ENCODE assay signal across 8 cellular contexts in the genomic region with DNA sequence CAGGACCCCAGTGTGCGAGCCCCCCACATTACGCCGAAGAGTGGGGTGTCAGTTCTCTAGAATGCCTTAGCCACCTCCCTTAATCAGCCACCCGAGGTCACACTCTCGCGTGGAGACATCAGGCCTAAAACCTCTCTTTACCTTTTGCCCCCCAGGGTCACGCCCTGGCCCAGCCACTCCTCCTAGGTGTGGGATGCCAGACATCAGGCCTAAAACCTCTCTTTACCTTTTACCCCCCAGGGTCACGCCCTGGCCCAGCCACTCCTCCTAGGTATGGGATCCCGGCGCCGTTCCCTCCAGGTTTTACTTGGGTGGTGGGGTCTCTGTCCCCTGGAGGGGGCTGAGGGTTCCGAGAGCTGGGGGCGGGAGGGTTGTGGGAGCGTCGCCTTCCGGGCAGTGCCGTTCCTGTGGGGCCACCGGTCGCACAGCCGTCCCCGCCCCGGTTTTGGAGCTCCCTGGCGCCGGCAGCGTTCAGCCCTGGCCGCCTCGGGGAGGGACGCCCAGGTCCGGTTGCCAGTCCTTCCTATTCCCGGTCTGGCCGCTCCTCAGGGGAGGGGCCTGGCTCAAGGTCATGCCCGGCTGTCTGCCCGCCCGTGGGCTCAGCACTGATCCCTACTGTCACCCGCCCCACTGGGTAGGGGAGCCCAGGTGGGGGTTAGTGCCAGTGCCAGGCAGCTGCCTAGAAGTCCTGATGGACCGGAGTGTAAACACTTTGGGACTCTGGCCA. TPM values are rescaled to one million over a fixed set of nuclear protein-coding genes. Genes with fewer than 3 reads are reported as not detected.
DNase-seq lines count a peak whose midpoint lies in the region; ATAC-seq and TF ChIP-seq lines count a peak whose summit lies in the region.

No MANE protein-coding gene starts in this region.

- no peaks in the 10 kb centered on the region for H3K9me3 Mint-ChIP-seq in activated CD4-positive, alpha-beta T cell treated with anti-CD3 and anti-CD28 coated beads, Interleukin-2, amount 10 ng/mL, durations not matched to agents 7 days and 5 days
- H3K9me3 Mint-ChIP-seq in progenitor cell of endocrine pancreas (ENCODE audit: low read depth), result no peaks in the 10 kb centered on the region

- H3K4me3 ChIP-seq in HUES64 (ENCODE audit: low read length) (peak overlapping the region; percentile 89), adrenal gland (peak overlapping the region; percentile 48 to 98 (median 83))

- H3K4me1 Mint-ChIP-seq in activated CD4-positive, alpha-beta T cell treated with anti-CD3 and anti-CD28 coated beads, Interleukin-2, amount 10 ng/mL, durations not matched to agents 7 days and 5 days, result peaks cover 14% of the 10 kb centered on the region
- peaks cover 5% of the 10 kb centered on the region for H3K4me1 Mint-ChIP-seq in progenitor cell of endocrine pancreas (ENCODE audit: low read depth)

- POLR2A ChIA-PET in activated CD4-positive, alpha-beta T cell treated with anti-CD3 and anti-CD28 coated beads, Interleukin-2, amount 10 ng/mL, durations not matched to agents 7 days and 5 days (lab: Charles Lee), result no interaction called here

- peak in 1 of 2 donors; percentile 56 for TF ChIP-seq POLR2A in adrenal gland (IDR thresholded peaks at IDR 0.05)

- peak overlapping the region; percentile 82 for H3K4me3 Mint-ChIP-seq in activated CD4-positive, alpha-beta T cell treated with anti-CD3 and anti-CD28 coated beads, Interleukin-2, amount 10 ng/mL, durations not matched to agents 7 days and 5 days
- peak overlapping the region; percentile 83 for H3K4me3 Mint-ChIP-seq in progenitor cell of endocrine pancreas (ENCODE audit: low read depth)

- peak overlapping the region; percentile 75 for H3K27ac Mint-ChIP-seq in activated CD4-positive, alpha-beta T cell treated with anti-CD3 and anti-CD28 coated beads, Interleukin-2, amount 10 ng/mL, durations not matched to agents 7 days and 5 days
- H3K27ac Mint-ChIP-seq in progenitor cell of endocrine pancreas, result peak overlapping the region; percentile 41

- no peaks in the 10 kb centered on the region for H3K36me3 Mint-ChIP-seq in activated CD4-positive, alpha-beta T cell treated with anti-CD3 and anti-CD28 coated beads, Interleukin-2, amount 10 ng/mL, durations not matched to agents 7 days and 5 days (ENCODE audit: low read depth)
- peaks cover 5% of the 10 kb centered on the region for H3K36me3 Mint-ChIP-seq in progenitor cell of endocrine pancreas (ENCODE audit: insufficient read depth)

- H3K36me3 ChIP-seq in HUES64 (ENCODE audit: insufficient read depth, low read length) (peaks cover 6% of the 10 kb centered on the region; the same call in 1 of the 2 replicates), adrenal gland (replicated peaks in 1 of 2) (peaks cover 0 to 12% of the 10 kb centered on the region in 2 donors)

- peak; percentile 86 for ATAC-seq in left ventricle myocardium superior
- ATAC-seq in GM18502 (IDR thresholded peaks at IDR 0.05; ENCODE audit: poor library complexity, unreplicated experiment), result no peak
- no peak for ATAC-seq in HG03439 (IDR thresholded peaks at IDR 0.05; ENCODE audit: unreplicated experiment)

- no peak for DNase-seq in activated CD4-positive, alpha-beta T cell treated with anti-CD3 and anti-CD28 coated beads, Interleukin-2, amount 10 ng/mL, durations not matched to agents 7 days and 5 days
- no peak for DNase-seq in activated CD4-positive, alpha-beta T cell treated with anti-CD3 and anti-CD28 coated beads for 48 hours
- DNase-seq in adrenal gland, result peak; percentile 62 to 81 (median 78)
- DNase-seq in left ventricle myocardium superior, result peak; percentile 79
- DNase-seq in progenitor cell of endocrine pancreas (ENCODE audit: low spot score, unreplicated experiment), result peak; percentile 18

- H3K9me3 ChIP-seq in HUES64 (ENCODE audit: insufficient read depth, low read depth, low read length) (no peaks in the 10 kb centered on the region), adrenal gland (replicated peaks in 1 of 3) (no peaks in the 10 kb centered on the region)

- H3K9ac ChIP-seq in HUES64 (ENCODE audit: low read depth, low read length), result peak overlapping the region; percentile 69

- CTCF ChIA-PET in activated CD4-positive, alpha-beta T cell treated with anti-CD3 and anti-CD28 coated beads, Interleukin-2, amount 10 ng/mL, durations not matched to agents 7 days and 5 days (lab: Charles Lee), result interaction anchor here (1.2 to 2.8 kb wide), 2 partner anchors 106 to 428 kb away, joined by 4 to 13 read pairs; no protein-coding TSS in a partner anchor

- intact Hi-C loops in adrenal gland (cut with DNase I), result no loop called here
- intact Hi-C loops in left ventricle myocardium superior (cut with micrococcal nuclease), result no loop called here

- H3K27me3 ChIP-seq in HUES64 (ENCODE audit: insufficient read depth, low read length), result no peaks in the 10 kb centered on the region
- no peaks in the 10 kb centered on the region for H3K27me3 ChIP-seq in adrenal gland

- no peak for TF ChIP-seq CTCF in adrenal gland (IDR thresholded peaks at IDR 0.05)
- no peak for TF ChIP-seq CTCF in progenitor cell of endocrine pancreas (IDR thresholded peaks at IDR 0.05; ENCODE audit: unreplicated experiment)

- H3K27ac ChIP-seq in HUES64 (ENCODE audit: low read depth, low read length), result no peak overlapping the region
- H3K27ac ChIP-seq in adrenal gland, result peak overlapping the region; percentile 81 to 91 (median 86)

- H3K27me3 Mint-ChIP-seq in activated CD4-positive, alpha-beta T cell treated with anti-CD3 and anti-CD28 coated beads, Interleukin-2, amount 10 ng/mL, durations not matched to agents 7 days and 5 days, result peaks cover 8% of the 10 kb centered on the region
- peaks cover 5% of the 10 kb centered on the region for H3K27me3 Mint-ChIP-seq in progenitor cell of endocrine pancreas

- peaks cover 12% of the 10 kb centered on the region; the same call in 1 of the 2 replicates for H3K4me1 ChIP-seq in HUES64 (ENCODE audit: insufficient read depth, low read length)
- H3K4me1 ChIP-seq in adrenal gland (replicated peaks in 1 of 2), result peaks cover 13 to 18% of the 10 kb centered on the region in 2 donors

- 3% methylated on average over 36 of the region's 36 CpGs for WGBS in HUES64
- 0 to 4% (median 1%) methylated on average over 10 to 36 of the region's 36 CpGs for WGBS in adrenal gland, 4 donors

RNA-seq across cellular contexts. Expression of gene VPS13D, which starts 0.9 kb away (rescaled TPM):
- 10 to 100 TPM; 34.0 to 41.9 TPM for total RNA-seq in activated CD4-positive, alpha-beta T cell treated with anti-CD3 and anti-CD28 coated beads, Interleukin-2, amount 10 ng/mL, durations not matched to agents 7 days and 5 days
- 5.7 TPM for polyA plus RNA-seq in HUES64 (2013, experiment 1 of 2)
- polyA plus RNA-seq in HUES64 (2013, experiment 2 of 2), result 6.9 TPM
- total RNA-seq in adrenal gland (10 to 100 TPM; 33.2 to 62.3 (median 43.8) TPM), left ventricle myocardium superior (112 TPM), progenitor cell of endocrine pancreas (41.0 and 41.9 TPM in 2 replicates)
- 10 to 100 TPM; 17.0 to 23.3 (median 23.2) TPM for polyA plus RNA-seq in adrenal gland

Comparison
In these comparisons a context has a peak if more than half of its experiments do, and no peak if none do; other contexts are left out.
1. DNase-seq: peak in adrenal gland (7 of 7), left ventricle myocardium superior (single experiment) and progenitor cell of endocrine pancreas (single experiment); none in activated CD4-positive, alpha-beta T cell treated with anti-CD3 and anti-CD28 coated beads, Interleukin-2, amount 10 ng/mL, durations not matched to agents 7 days and 5 days (single experiment) and activated CD4-positive, alpha-beta T cell treated with anti-CD3 and anti-CD28 coated beads for 48 hours (single experiment).